In the genomic region with DNA sequence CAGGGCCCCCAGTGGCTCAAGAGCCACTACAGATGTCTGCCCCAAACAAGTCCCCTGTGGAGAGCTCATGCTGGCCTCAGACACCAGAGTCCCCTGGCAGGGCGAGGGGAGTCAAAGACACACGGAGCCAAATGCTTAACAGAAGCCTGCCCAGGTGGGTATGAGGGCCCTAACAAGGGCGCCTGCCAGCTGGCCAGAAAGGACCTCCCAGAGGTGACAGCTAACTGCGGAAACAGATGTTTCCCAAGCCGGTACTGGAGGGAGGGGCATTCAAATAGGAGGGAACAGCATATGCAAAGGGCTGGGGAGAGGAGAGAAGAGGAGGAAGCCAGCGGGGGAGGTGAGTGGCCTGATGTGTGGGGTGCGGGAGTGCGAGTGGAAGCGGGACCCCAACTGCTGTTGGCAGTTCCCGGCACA, we compare ENCODE assay signal across 9 cellular contexts. TPM values are rescaled to one million over a fixed set of nuclear protein-coding genes. Genes with fewer than 3 reads are reported as not detected.
DNase-seq lines count a peak whose midpoint lies in the region; ATAC-seq and TF ChIP-seq lines count a peak whose summit lies in the region.
"Had no signal": no experiment of that assay in that cellular context is flagged by ENCODE, and none has a peak within 500 bp of the region (broad histone marks: within the 10 kb centered on the region; RNA-seq: fewer than 3 reads in every experiment).

No MANE protein-coding gene starts in this region.

- 24% methylated on average over 9 of the region's 10 CpGs; no CpG with 5 or more reads in 1 of the 2 experiments for WGBS in IMR-90 (ENCODE audit: extremely low coverage in 2 of 2, insufficient read length in 1 of 2), 2 experiments

- H3K9me3 ChIP-seq in IMR-90 (ENCODE audit: control insufficient read depth, insufficient read depth, low read length) = no peaks in the 10 kb centered on the region
- H3K9me3 ChIP-seq: heart left ventricle had no signal

- intact Hi-C loops in activated CD4-positive, alpha-beta T cell treated with anti-CD3 and anti-CD28 coated beads, Interleukin-2, amount 10 ng/mL, durations not matched to agents 24 days and 14 days (cut with micrococcal nuclease) = loop anchor here (2.0 kb wide), 1 partner anchor 190 kb away; no protein-coding TSS in a partner anchor
- intact Hi-C loops in IMR-90 (cut with micrococcal nuclease) = loop anchor here (2.0 kb wide), 2 partner anchors 146 to 190 kb away; no protein-coding TSS in a partner anchor

- TF ChIP-seq CTCF in IMR-90 (conservative IDR thresholded peaks at IDR 0.05; ENCODE audit: low read depth, low read length) = no peak
- TF ChIP-seq CTCF in foreskin fibroblast (IDR thresholded peaks at IDR 0.05; ENCODE audit: low read depth, low read length) = no peak

- no peak overlapping the region; the same call in 1 of the 2 replicates for H3K27ac ChIP-seq in IMR-90 (ENCODE audit: insufficient read depth, low read length)

- peak; percentile 84 for DNase-seq in activated CD4-positive, alpha-beta T cell treated with anti-CD3 and anti-CD28 coated beads, Interleukin-2, amount 10 ng/mL, durations not matched to agents 24 days and 14 days
- no peak for DNase-seq in activated CD4-positive, alpha-beta T cell treated with anti-CD3 and anti-CD28 coated beads for 1 hour
- DNase-seq in IMR-90 = peak; percentile 18
- DNase-seq in SW480 (ENCODE audit: low spot score) = peak; percentile 58
- DNase-seq in foreskin fibroblast = peak in 1 of 2 donors; percentile 55
- no peak for DNase-seq in HPDE6-E6E7 (ENCODE audit: extremely low spot score)

- no peak for ATAC-seq in IMR-90 (ENCODE audit: low read depth)
- ATAC-seq in GM19324 (IDR thresholded peaks at IDR 0.05; ENCODE audit: low FRiP score, unreplicated experiment) = no peak
- no peak for ATAC-seq in GM18868 (IDR thresholded peaks at IDR 0.05; ENCODE audit: unreplicated experiment)
- ATAC-seq: heart left ventricle had no signal

- H3K14ac ChIP-seq in IMR-90 (replicated peaks; ENCODE audit: low read depth, low read length) = no peak overlapping the region

- dilution Hi-C loops in IMR-90 (cut with HindIII; ENCODE audit: low sequenced_read_pairs, unreplicated experiment) = no loop called here

- BruUV-seq in IMR-90 (replicated peaks; lab: Mats Ljungman, UMichigan) = no TSS peak

- H3K4me1 Mint-ChIP-seq in activated CD4-positive, alpha-beta T cell treated with anti-CD3 and anti-CD28 coated beads, Interleukin-2, amount 10 ng/mL, durations not matched to agents 24 days and 14 days = peaks cover 34% of the 10 kb centered on the region

- peak overlapping the region; percentile 58 for H2AFZ ChIP-seq in IMR-90 (replicated peaks; ENCODE audit: low read length, poor library complexity)

- no peak overlapping the region for H2BK20ac ChIP-seq in IMR-90 (ENCODE audit: low read depth, low read length)

- 0 out of 2 replicates have a peak, but pooled peaks cover 2% of the 10 kb centered on the region for H3K9me1 ChIP-seq in IMR-90 (ENCODE audit: insufficient read depth, low read length)

- CTCF ChIA-PET in IMR-90 (lab: Yijun Ruan, JAX) = interaction anchor here (0.5 to 1.5 kb wide), 4 partner anchors 13 to 239 kb away, joined by 3 to 8 read pairs (median 4); no protein-coding TSS in a partner anchor

- H3K4me3 ChIP-seq in IMR-90 (ENCODE audit: insufficient read depth, low read depth, low read length) (peak overlapping the region; percentile 29; the same call in 1 of the 2 replicates), foreskin fibroblast (ENCODE audit: low read depth in 1 of 2, low read length in 2 of 2) (peak overlapping the region; percentile 60 to 76)

- H4K20me1 ChIP-seq in IMR-90 (ENCODE audit: insufficient read depth, low read length) = peaks cover 33% of the 10 kb centered on the region

- TF ChIP-seq POLR2A in IMR-90 (IDR thresholded peaks at IDR 0.05; ENCODE audit: low read depth, low read length) = no peak

- peaks cover 17% of the 10 kb centered on the region for H3K36me3 Mint-ChIP-seq in activated CD4-positive, alpha-beta T cell treated with anti-CD3 and anti-CD28 coated beads, Interleukin-2, amount 10 ng/mL, durations not matched to agents 24 days and 14 days (ENCODE audit: low read depth)

- H3K27ac Mint-ChIP-seq in activated CD4-positive, alpha-beta T cell treated with anti-CD3 and anti-CD28 coated beads, Interleukin-2, amount 10 ng/mL, durations not matched to agents 24 days and 14 days = peak overlapping the region; percentile 80

- peaks cover 9 to 59% of the 10 kb centered on the region in 2 experiments; a peak in 3 of 4 replicates for H3K79me1 ChIP-seq in IMR-90 (ENCODE audit: low read depth in 1 of 2, low read length in 2 of 2)

- TF ChIP-seq RAD21 in IMR-90 (IDR thresholded peaks at IDR 0.05; ENCODE audit: low read length) = no peak

- H3K4me3 Mint-ChIP-seq in activated CD4-positive, alpha-beta T cell treated with anti-CD3 and anti-CD28 coated beads, Interleukin-2, amount 10 ng/mL, durations not matched to agents 24 days and 14 days = peak overlapping the region; percentile 85

- peaks cover 15% of the 10 kb centered on the region for H3K36me3 ChIP-seq in IMR-90 (ENCODE audit: control insufficient read depth, insufficient read depth, low read length)

- H3K56ac ChIP-seq in IMR-90 (ENCODE audit: extremely low read depth, insufficient read depth, low read length) = no peak overlapping the region

- H3K27me3 Mint-ChIP-seq in activated CD4-positive, alpha-beta T cell treated with anti-CD3 and anti-CD28 coated beads, Interleukin-2, amount 10 ng/mL, durations not matched to agents 24 days and 14 days = no peaks in the 10 kb centered on the region

- no peak overlapping the region for H3K23ac ChIP-seq in IMR-90 (ENCODE audit: low read depth, low read length)

- peaks cover 7% of the 10 kb centered on the region; the same call in 1 of the 2 replicates for H3K4me1 ChIP-seq in IMR-90 (ENCODE audit: control insufficient read depth, insufficient read depth, low read length)

- no peak overlapping the region for H3K4ac ChIP-seq in IMR-90 (ENCODE audit: low read depth, low read length)

- peak overlapping the region; percentile 48 for H3K4me2 ChIP-seq in IMR-90 (ENCODE audit: low read depth, low read length)

- H2AK9ac ChIP-seq in IMR-90 (replicated peaks; ENCODE audit: low read depth, low read length, poor library complexity) = peak overlapping the region; percentile 73

- H2BK15ac ChIP-seq in IMR-90 (ENCODE audit: low read depth, low read length) = no peak overlapping the region

- POLR2A ChIA-PET in IMR-90 (lab: Charles Lee; ENCODE audit: unreplicated experiment) = no interaction called here

- in situ Hi-C loops in IMR-90 (cut with MboI; ENCODE audit: low sequenced_read_pairs) = loop anchor here (5.0 kb wide), 1 partner anchor 137 kb away; the partner anchor contains the start of gene PRR7

- H2BK120ac ChIP-seq in IMR-90 (ENCODE audit: low read depth, low read length) = no peak overlapping the region

- no peak overlapping the region for H4K91ac ChIP-seq in IMR-90 (ENCODE audit: insufficient read depth, low read depth, low read length)

- no peak overlapping the region for H4K5ac ChIP-seq in IMR-90 (ENCODE audit: low read depth, low read length)

- H2BK5ac ChIP-seq in IMR-90 (ENCODE audit: low read depth, low read length, poor library complexity, severe bottlenecking) = no peak overlapping the region

- no peaks in the 10 kb centered on the region for H3K9me3 Mint-ChIP-seq in activated CD4-positive, alpha-beta T cell treated with anti-CD3 and anti-CD28 coated beads, Interleukin-2, amount 10 ng/mL, durations not matched to agents 24 days and 14 days

- H4K8ac ChIP-seq in IMR-90 (ENCODE audit: low read depth in 2 of 2, low read length in 2 of 2) = no peak overlapping the region

- no peak overlapping the region for H3K18ac ChIP-seq in IMR-90 (ENCODE audit: low read depth, low read length)

- H3K9ac ChIP-seq in IMR-90 (ENCODE audit: low read depth, low read length) = peak overlapping the region; percentile 25; the same call in 1 of the 2 replicates

- H3K27me3 ChIP-seq in IMR-90 (ENCODE audit: control insufficient read depth, insufficient read depth, low read length) = no peaks in the 10 kb centered on the region
- H3K27me3 ChIP-seq: heart left ventricle had no signal

- H2AK5ac ChIP-seq in IMR-90 (ENCODE audit: low read depth, low read length) = no peak overlapping the region

TF ChIP-seq in IMR-90, 13 proteins besides CTCF, POLR2A, EP300 and RAD21 (continues in another document):
- TF ChIP-seq RFX5 (IDR thresholded peaks at IDR 0.05; ENCODE audit: low read depth, low read length) = no peak

RNA-seq across cellular contexts. Expression of gene MXD3, which starts 0.9 kb away (rescaled TPM):
- 9.1 and 11.7 TPM in 2 replicates for total RNA-seq in activated CD4-positive, alpha-beta T cell treated with anti-CD3 and anti-CD28 coated beads, Interleukin-2, amount 10 ng/mL, durations not matched to agents 24 days and 14 days
- total RNA-seq in IMR-90 (2012; rRNA removed) = 5.6 and 7.3 TPM in 2 replicates
- 12.9 and 14.5 TPM in 2 replicates for polyA plus RNA-seq in IMR-90 (2012; rRNA removed)
- polyA plus RNA-seq in IMR-90 (2012; cell fraction: cytosol; rRNA removed) = 12.4 and 23.8 TPM in 2 replicates
- 46.2 and 104 TPM in 2 replicates for polyA plus RNA-seq in IMR-90 (2012; cell fraction: nucleus; rRNA removed; ENCODE audit: low replicate concordance)

RNA-seq across cellular contexts. Expression of gene PRELID1, which starts 7.2 kb away (rescaled TPM):
- total RNA-seq in activated CD4-positive, alpha-beta T cell treated with anti-CD3 and anti-CD28 coated beads, Interleukin-2, amount 10 ng/mL, durations not matched to agents 24 days and 14 days = 248 and 257 TPM in 2 replicates
- total RNA-seq in IMR-90 (2012; rRNA removed) = 115 and 116 TPM in 2 replicates
- polyA plus RNA-seq in IMR-90 (2012; rRNA removed) = 239 and 277 TPM in 2 replicates
- polyA plus RNA-seq in IMR-90 (2012; cell fraction: cytosol; rRNA removed) = 256 and 277 TPM in 2 replicates
- 79.4 and 122 TPM in 2 replicates for polyA plus RNA-seq in IMR-90 (2012; cell fraction: nucleus; rRNA removed; ENCODE audit: low replicate concordance)

RNA-seq across cellular contexts. Expression of gene RAB24, which starts 7.2 kb away (rescaled TPM):
- 18.3 and 22.2 TPM in 2 replicates for total RNA-seq in activated CD4-positive, alpha-beta T cell treated with anti-CD3 and anti-CD28 coated beads, Interleukin-2, amount 10 ng/mL, durations not matched to agents 24 days and 14 days
- total RNA-seq in IMR-90 (2012; rRNA removed) = 15.6 and 18.5 TPM in 2 replicates
- polyA plus RNA-seq in IMR-90 (2012; rRNA removed) = 60.8 and 71.1 TPM in 2 replicates
- 84.6 and 99.1 TPM in 2 replicates for polyA plus RNA-seq in IMR-90 (2012; cell fraction: cytosol; rRNA removed)
- polyA plus RNA-seq in IMR-90 (2012; cell fraction: nucleus; rRNA removed; ENCODE audit: low replicate concordance) = 302 and 389 TPM in 2 replicates

RNA-seq across cellular contexts. Expression of gene LMAN2, which starts 40.7 kb away (rescaled TPM):
- total RNA-seq in activated CD4-positive, alpha-beta T cell treated with anti-CD3 and anti-CD28 coated beads, Interleukin-2, amount 10 ng/mL, durations not matched to agents 24 days and 14 days = 105 and 108 TPM in 2 replicates
- total RNA-seq in IMR-90 (2012; rRNA removed) = 164 and 303 TPM in 2 replicates
- polyA plus RNA-seq in IMR-90 (2012; rRNA removed) = 251 and 253 TPM in 2 replicates
- 241 and 386 TPM in 2 replicates for polyA plus RNA-seq in IMR-90 (2012; cell fraction: cytosol; rRNA removed)
- polyA plus RNA-seq in IMR-90 (2012; cell fraction: nucleus; rRNA removed; ENCODE audit: low replicate concordance) = 123 and 180 TPM in 2 replicates

RNA-seq across cellular contexts. Expression of gene RGS14, which starts 47.0 kb away (rescaled TPM):
- total RNA-seq in activated CD4-positive, alpha-beta T cell treated with anti-CD3 and anti-CD28 coated beads, Interleukin-2, amount 10 ng/mL, durations not matched to agents 24 days and 14 days = 45.3 and 49.3 TPM in 2 replicates
- 1.1 TPM in 2 replicates for total RNA-seq in IMR-90 (2012; rRNA removed)
- polyA plus RNA-seq in IMR-90 (2012; rRNA removed) = 6.5 and 7.6 TPM in 2 replicates
- polyA plus RNA-seq in IMR-90 (2012; cell fraction: cytosol; rRNA removed) = 8.3 and 12.9 TPM in 2 replicates
- polyA plus RNA-seq in IMR-90 (2012; cell fraction: nucleus; rRNA removed; ENCODE audit: low replicate concordance) = 12.4 and 21.2 TPM in 2 replicates

Comparison
In these comparisons a context has a peak if more than half of its experiments do, and no peak if none do; other contexts are left out.
1. DNase-seq: peak in activated CD4-positive, alpha-beta T cell treated with anti-CD3 and anti-CD28 coated beads, Interleukin-2, amount 10 ng/mL, durations not matched to agents 24 days and 14 days (single experiment), IMR-90 (single experiment) and SW480 (single experiment); none in activated CD4-positive, alpha-beta T cell treated with anti-CD3 and anti-CD28 coated beads for 1 hour (single experiment) and HPDE6-E6E7 (single experiment).